Comparison of ENCODE assay signal across 17 cellular contexts in the genomic region with DNA sequence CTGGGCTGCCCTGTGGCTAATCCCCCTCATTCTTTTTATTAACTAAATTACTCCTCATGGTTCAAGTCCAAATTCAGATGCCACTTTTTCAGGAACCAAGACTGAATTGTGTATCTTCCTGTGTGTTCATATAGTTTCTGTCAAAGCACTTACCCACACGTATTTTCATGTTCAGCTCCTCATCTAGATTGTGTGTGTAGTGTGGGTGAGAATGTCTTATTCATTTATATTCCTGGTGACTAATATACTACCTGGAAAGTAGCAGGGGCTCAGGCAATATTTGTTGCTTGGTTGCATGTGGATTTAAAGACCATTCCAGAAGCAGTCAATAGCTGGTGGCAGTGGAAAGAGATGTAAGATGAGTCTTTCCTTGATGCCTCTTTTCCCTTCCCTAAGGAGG. TPM values are rescaled to one million over a fixed set of nuclear protein-coding genes. Genes with fewer than 3 reads are reported as not detected.
A peak's percentile ranks its signal among the peaks of the same experiment; 100 is the strongest.
DNase-seq lines count a peak whose midpoint lies in the region; ATAC-seq and TF ChIP-seq lines count a peak whose summit lies in the region.
"Had no signal": no experiment of that assay in that cellular context is flagged by ENCODE, and none has a peak within 500 bp of the region (broad histone marks: within the 10 kb centered on the region; RNA-seq: fewer than 3 reads in every experiment).

No MANE protein-coding gene starts in this region.

- no peaks in the 10 kb centered on the region for H3K4me1 ChIP-seq in CD4-positive, alpha-beta memory T cell (ENCODE audit: insufficient read depth, low read length)
- H3K4me1 ChIP-seq in naive thymus-derived CD4-positive, alpha-beta T cell (ENCODE audit: control insufficient read depth in 2 of 2, insufficient read depth in 2 of 2, low read length in 2 of 2): no peaks in the 10 kb centered on the region
- H3K4me1 ChIP-seq in SJCRH30: no peaks in the 10 kb centered on the region

- peak overlapping the region; percentile 19 for H3K27ac Mint-ChIP-seq in activated CD8-positive, alpha-beta T cell treated with anti-CD3 and anti-CD28 coated beads for 36 hours
- H3K27ac Mint-ChIP-seq in activated CD8-positive, alpha-beta T cell treated with anti-CD3 and anti-CD28 coated beads, Interleukin-2, amount 10 ng/mL, durations not matched to agents 7 days and 5 days: no peak overlapping the region
- H3K27ac Mint-ChIP-seq in CD4-positive, alpha-beta memory T cell: peak overlapping the region in 4 of 7 donors; percentile 20 to 45 (median 31)
- peak overlapping the region; percentile 71 for H3K27ac Mint-ChIP-seq in activated T-helper 17 cell treated with anti-CD3 and anti-CD28 coated beads, Interleukin-2, amount 50 U/mL, for 72 hours
- peak overlapping the region in 6 of 9 donors; percentile 5 to 23 (median 10) for H3K27ac Mint-ChIP-seq in naive thymus-derived CD4-positive, alpha-beta T cell
- H3K27ac Mint-ChIP-seq: B cell had no signal

- no peaks in the 10 kb centered on the region for H3K9me3 ChIP-seq in CD4-positive, alpha-beta memory T cell (ENCODE audit: control insufficient read depth in 1 of 2, low read length in 2 of 2)
- H3K9me3 ChIP-seq in naive thymus-derived CD4-positive, alpha-beta T cell (ENCODE audit: control insufficient read depth in 2 of 3, low read length in 3 of 3): no peaks in the 10 kb centered on the region
- H3K9me3 ChIP-seq in SJCRH30 (replicated peaks): no peaks in the 10 kb centered on the region

- H3K27me3 ChIP-seq in CD4-positive, alpha-beta memory T cell (ENCODE audit: insufficient read depth, low read length): no peaks in the 10 kb centered on the region
- H3K27me3 ChIP-seq in naive thymus-derived CD4-positive, alpha-beta T cell (ENCODE audit: control insufficient read depth in 2 of 2, insufficient read depth in 2 of 2, low read length in 2 of 2): no peaks in the 10 kb centered on the region
- no peaks in the 10 kb centered on the region for H3K27me3 ChIP-seq in SJCRH30

- H3K4me1 Mint-ChIP-seq in activated CD8-positive, alpha-beta T cell treated with anti-CD3 and anti-CD28 coated beads for 36 hours (ENCODE audit: low read depth): peaks cover 6% of the 10 kb centered on the region
- no peaks in the 10 kb centered on the region for H3K4me1 Mint-ChIP-seq in activated CD8-positive, alpha-beta T cell treated with anti-CD3 and anti-CD28 coated beads, Interleukin-2, amount 10 ng/mL, durations not matched to agents 7 days and 5 days (ENCODE audit: low read depth)
- peaks cover 0 to 5% (median 1%) of the 10 kb centered on the region in 4 donors for H3K4me1 Mint-ChIP-seq in CD4-positive, alpha-beta memory T cell
- H3K4me1 Mint-ChIP-seq in activated T-helper 17 cell treated with anti-CD3 and anti-CD28 coated beads, Interleukin-2, amount 50 U/mL, for 72 hours: peaks cover 12% of the 10 kb centered on the region
- peaks cover 0 to 5% (median 0%) of the 10 kb centered on the region in 7 donors for H3K4me1 Mint-ChIP-seq in naive thymus-derived CD4-positive, alpha-beta T cell

- TF ChIP-seq CTCF in activated CD8-positive, alpha-beta T cell treated with anti-CD3 and anti-CD28 coated beads for 36 hours (IDR thresholded peaks at IDR 0.05): no peak

- CTCF ChIA-PET in activated CD8-positive, alpha-beta T cell treated with anti-CD3 and anti-CD28 coated beads for 36 hours (lab: Charles Lee): no interaction called here
- CTCF ChIA-PET in activated CD8-positive, alpha-beta T cell treated with anti-CD3 and anti-CD28 coated beads, Interleukin-2, amount 10 ng/mL, durations not matched to agents 7 days and 5 days (lab: Charles Lee): interaction anchor here (0.7 to 1.1 kb wide), 4 partner anchors 12 to 55 kb away, joined by 3 read pairs; no protein-coding TSS in a partner anchor
- CTCF ChIA-PET in CD4-positive, alpha-beta memory T cell (lab: Charles Lee; ENCODE audit: partially characterized antibody): no interaction called here
- CTCF ChIA-PET in naive thymus-derived CD4-positive, alpha-beta T cell (lab: Charles Lee): no interaction called here

- H3K36me3 ChIP-seq in CD4-positive, alpha-beta memory T cell (ENCODE audit: insufficient read depth, low read length): peaks cover 6% of the 10 kb centered on the region
- H3K36me3 ChIP-seq in naive thymus-derived CD4-positive, alpha-beta T cell (ENCODE audit: control insufficient read depth in 2 of 3, insufficient read depth in 3 of 3, low read length in 3 of 3): peaks cover 0 to 13% (median 3%) of the 10 kb centered on the region in 3 experiments
- peaks cover 17% of the 10 kb centered on the region for H3K36me3 ChIP-seq in SJCRH30

- no peak overlapping the region for H3K4me3 ChIP-seq in CD4-positive, alpha-beta memory T cell (ENCODE audit: low read length in 2 of 2)
- H3K4me3 ChIP-seq in naive thymus-derived CD4-positive, alpha-beta T cell (ENCODE audit: low read length): no peak overlapping the region
- H3K4me3 ChIP-seq in SJCRH30: no peak overlapping the region

- no peak for ATAC-seq in activated CD8-positive, alpha-beta T cell treated with anti-CD3 and anti-CD28 coated beads for 36 hours
- ATAC-seq in activated CD8-positive, alpha-beta T cell treated with anti-CD3 and anti-CD28 coated beads, Interleukin-2, amount 10 ng/mL, durations not matched to agents 7 days and 5 days: no peak
- ATAC-seq in activated T-helper 17 cell treated with anti-CD3 and anti-CD28 coated beads, Interleukin-2, amount 50 U/mL, for 72 hours (replicated peaks): peak; percentile 68
- no peak for ATAC-seq in naive thymus-derived CD4-positive, alpha-beta T cell
- ATAC-seq in HG03039 (IDR thresholded peaks at IDR 0.05; ENCODE audit: unreplicated experiment): no peak

- POLR2A ChIA-PET in activated CD8-positive, alpha-beta T cell treated with anti-CD3 and anti-CD28 coated beads for 36 hours (lab: Charles Lee): no interaction called here
- POLR2A ChIA-PET in activated CD8-positive, alpha-beta T cell treated with anti-CD3 and anti-CD28 coated beads, Interleukin-2, amount 10 ng/mL, durations not matched to agents 7 days and 5 days (lab: Charles Lee): no interaction called here
- POLR2A ChIA-PET in CD4-positive, alpha-beta memory T cell (lab: Charles Lee; ENCODE audit: partially characterized antibody): interaction anchor here (0.6 kb wide), 1 partner anchor 9 kb away, joined by 4 read pairs; no protein-coding TSS in a partner anchor
- POLR2A ChIA-PET in naive thymus-derived CD4-positive, alpha-beta T cell (lab: Charles Lee): no interaction called here

- H3K4me3 Mint-ChIP-seq in activated CD8-positive, alpha-beta T cell treated with anti-CD3 and anti-CD28 coated beads for 36 hours: no peak overlapping the region
- H3K4me3 Mint-ChIP-seq in activated CD8-positive, alpha-beta T cell treated with anti-CD3 and anti-CD28 coated beads, Interleukin-2, amount 10 ng/mL, durations not matched to agents 7 days and 5 days: no peak overlapping the region
- no peak overlapping the region for H3K4me3 Mint-ChIP-seq in CD4-positive, alpha-beta memory T cell
- H3K4me3 Mint-ChIP-seq in activated T-helper 17 cell treated with anti-CD3 and anti-CD28 coated beads, Interleukin-2, amount 50 U/mL, for 72 hours: no peak overlapping the region
- no peak overlapping the region for H3K4me3 Mint-ChIP-seq in naive thymus-derived CD4-positive, alpha-beta T cell
- H3K4me3 Mint-ChIP-seq: B cell had no signal

- no peak overlapping the region for H3K27ac ChIP-seq in CD4-positive, alpha-beta memory T cell (ENCODE audit: low read depth, low read length)
- no peak overlapping the region for H3K27ac ChIP-seq in naive thymus-derived CD4-positive, alpha-beta T cell (ENCODE audit: low read depth, low read length)
- no peak overlapping the region for H3K27ac ChIP-seq in SJCRH30

- DNase-seq in activated CD8-positive, alpha-beta T cell treated with anti-CD3 and anti-CD28 coated beads for 36 hours: no peak
- DNase-seq in activated CD8-positive, alpha-beta T cell treated with anti-CD3 and anti-CD28 coated beads, Interleukin-2, amount 10 ng/mL, durations not matched to agents 7 days and 5 days: no peak
- DNase-seq in CD4-positive, alpha-beta memory T cell: no peak
- DNase-seq in naive thymus-derived CD4-positive, alpha-beta T cell: no peak
- no peak for DNase-seq in SJCRH30
- no peak for DNase-seq in NK-92 treated with Interleukin-12 subunit alpha and Interleukin-12 subunit beta, amount 100 ng/mL, for 24 hours (lab: John Stamatoyannopoulos, UW)
- DNase-seq: 8988T, DMS153, GDM1, HCEC 1CT, NCI-H1092 treated with DMSO at 0.1 percent for 48 hours, NCI-H146, NCI-H2081, Right ventricle myocardium superior had no signal

- H3K9me3 Mint-ChIP-seq in activated CD8-positive, alpha-beta T cell treated with anti-CD3 and anti-CD28 coated beads for 36 hours: no peaks in the 10 kb centered on the region
- no peaks in the 10 kb centered on the region for H3K9me3 Mint-ChIP-seq in activated CD8-positive, alpha-beta T cell treated with anti-CD3 and anti-CD28 coated beads, Interleukin-2, amount 10 ng/mL, durations not matched to agents 7 days and 5 days (ENCODE audit: insufficient read depth)
- no peaks in the 10 kb centered on the region for H3K9me3 Mint-ChIP-seq in CD4-positive, alpha-beta memory T cell
- no peaks in the 10 kb centered on the region for H3K9me3 Mint-ChIP-seq in activated T-helper 17 cell treated with anti-CD3 and anti-CD28 coated beads, Interleukin-2, amount 50 U/mL, for 72 hours
- no peaks in the 10 kb centered on the region for H3K9me3 Mint-ChIP-seq in naive thymus-derived CD4-positive, alpha-beta T cell

- intact Hi-C loops in activated CD8-positive, alpha-beta T cell treated with anti-CD3 and anti-CD28 coated beads for 36 hours (cut with micrococcal nuclease): no loop called here
- intact Hi-C loops in CD4-positive, alpha-beta memory T cell (cut with micrococcal nuclease): no loop called here
- intact Hi-C loops in naive thymus-derived CD4-positive, alpha-beta T cell (cut with micrococcal nuclease): no loop called here

- H3K27me3 Mint-ChIP-seq in activated CD8-positive, alpha-beta T cell treated with anti-CD3 and anti-CD28 coated beads for 36 hours: no peaks in the 10 kb centered on the region
- no peaks in the 10 kb centered on the region for H3K27me3 Mint-ChIP-seq in activated CD8-positive, alpha-beta T cell treated with anti-CD3 and anti-CD28 coated beads, Interleukin-2, amount 10 ng/mL, durations not matched to agents 7 days and 5 days (ENCODE audit: low read depth)
- no peaks in the 10 kb centered on the region for H3K27me3 Mint-ChIP-seq in CD4-positive, alpha-beta memory T cell
- H3K27me3 Mint-ChIP-seq in activated T-helper 17 cell treated with anti-CD3 and anti-CD28 coated beads, Interleukin-2, amount 50 U/mL, for 72 hours: no peaks in the 10 kb centered on the region
- H3K27me3 Mint-ChIP-seq in naive thymus-derived CD4-positive, alpha-beta T cell: no peaks in the 10 kb centered on the region
- H3K27me3 Mint-ChIP-seq: B cell had no signal

- peaks cover 10% of the 10 kb centered on the region for H3K36me3 Mint-ChIP-seq in activated CD8-positive, alpha-beta T cell treated with anti-CD3 and anti-CD28 coated beads for 36 hours (ENCODE audit: low read depth)
- peaks cover 15% of the 10 kb centered on the region for H3K36me3 Mint-ChIP-seq in activated CD8-positive, alpha-beta T cell treated with anti-CD3 and anti-CD28 coated beads, Interleukin-2, amount 10 ng/mL, durations not matched to agents 7 days and 5 days (ENCODE audit: low read depth)
- H3K36me3 Mint-ChIP-seq in CD4-positive, alpha-beta memory T cell: peaks cover 38 to 41% of the 10 kb centered on the region in 2 donors
- peaks cover 45% of the 10 kb centered on the region for H3K36me3 Mint-ChIP-seq in activated T-helper 17 cell treated with anti-CD3 and anti-CD28 coated beads, Interleukin-2, amount 50 U/mL, for 72 hours (ENCODE audit: low read depth)
- peaks cover 20 to 48% (median 34%) of the 10 kb centered on the region in 5 donors for H3K36me3 Mint-ChIP-seq in naive thymus-derived CD4-positive, alpha-beta T cell

RNA-seq across cellular contexts. Expression of a gene that starts 48.5 kb away (rescaled TPM):
- total RNA-seq in activated CD8-positive, alpha-beta T cell treated with anti-CD3 and anti-CD28 coated beads for 36 hours: 10 to 100 TPM; 45.6 to 47.0 TPM
- total RNA-seq in activated CD8-positive, alpha-beta T cell treated with anti-CD3 and anti-CD28 coated beads, Interleukin-2, amount 10 ng/mL, durations not matched to agents 7 days and 5 days: 10 to 100 TPM; 51.2 to 56.6 TPM
- total RNA-seq in CD4-positive, alpha-beta memory T cell: 10 to 100 TPM; 51.4 to 54.4 TPM
- 100 to 1,000 TPM; 150 to 163 TPM for polyA plus RNA-seq in CD4-positive, alpha-beta memory T cell
- total RNA-seq in activated T-helper 17 cell treated with anti-CD3 and anti-CD28 coated beads, Interleukin-2, amount 50 U/mL, for 72 hours: 10 to 100 TPM; 25.4 to 60.3 TPM
- total RNA-seq in naive thymus-derived CD4-positive, alpha-beta T cell: 10 to 100 TPM; 34.2 to 70.9 (median 41.5) TPM
- 100 to 1,000 TPM; 113 to 115 TPM for polyA plus RNA-seq in naive thymus-derived CD4-positive, alpha-beta T cell
- total RNA-seq in SJCRH30 (2014; rRNA removed; shearing (Covaris generic)): 71.3 and 82.8 TPM in 2 replicates
